11 cellular contexts compared by ENCODE assay signal in the genomic region with DNA sequence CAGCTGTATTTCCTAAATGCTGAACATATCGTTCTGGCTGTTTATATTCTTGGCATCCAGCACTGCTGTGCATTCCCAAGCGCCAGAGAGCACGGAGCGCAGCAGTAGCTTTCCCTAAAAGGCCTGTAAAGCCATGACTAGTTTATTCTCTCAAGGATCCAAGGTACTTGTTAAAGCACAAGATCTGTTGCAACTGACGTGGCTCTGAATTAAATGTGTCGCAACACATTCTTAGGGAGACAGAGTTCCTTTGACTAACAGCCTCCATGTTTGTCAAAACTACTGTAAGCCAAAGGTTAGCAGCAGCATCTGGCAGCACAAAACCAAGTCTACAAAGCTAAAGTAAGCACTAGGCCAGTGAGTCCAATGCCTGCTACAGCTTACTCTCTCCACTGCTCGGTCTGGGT.
DNase-seq lines count a peak whose midpoint lies in the region; ATAC-seq and TF ChIP-seq lines count a peak whose summit lies in the region.
"Had no signal": no experiment of that assay in that cellular context is flagged by ENCODE, and none has a peak within 500 bp of the region (broad histone marks: within the 10 kb centered on the region; RNA-seq: fewer than 3 reads in every experiment).

No MANE protein-coding gene starts in this region.

- H3K27me3 Mint-ChIP-seq in neural crest cell (ENCODE audit: low read depth) (no peaks in the 10 kb centered on the region), endodermal cell (ENCODE audit: insufficient read depth) (no peaks in the 10 kb centered on the region)
- H3K27me3 Mint-ChIP-seq: CD4-positive, alpha-beta memory T cell had no signal

- H3K27ac ChIP-seq in AG04450 (ENCODE audit: low read depth, low read length) (peak overlapping the region; percentile 87), esophagus muscularis mucosa (replicated peaks in 1 of 4) (peak overlapping the region; percentile 78 to 86 (median 86)), endodermal cell (ENCODE audit: low read depth, low read length) (no peak overlapping the region)

- H3K9ac ChIP-seq in endodermal cell (ENCODE audit: extremely low read depth, low read length, poor library complexity, severe bottlenecking): no peak overlapping the region

- H3K4me3 ChIP-seq in AG04450 (ENCODE audit: low read depth, low read length) (no peak overlapping the region), esophagus muscularis mucosa (no peak overlapping the region), endodermal cell (ENCODE audit: low read length) (no peak overlapping the region)

- CTCF ChIA-PET in AG04450 (lab: Charles Lee): interaction anchor here (1.2 kb wide), 2 partner anchors 28 to 490 kb away, joined by 3 to 4 read pairs; no protein-coding TSS in a partner anchor

- peak overlapping the region; percentile 27 for H3K27ac Mint-ChIP-seq in neural crest cell (ENCODE audit: unreplicated experiment)
- no peak overlapping the region for H3K27ac Mint-ChIP-seq in endodermal cell
- H3K27ac Mint-ChIP-seq: activated CD4-positive, alpha-beta T cell treated with anti-CD3 and anti-CD28 coated beads for 36 hours; CD4-positive, alpha-beta memory T cell had no signal

- H3K36me3 ChIP-seq in esophagus muscularis mucosa (no peaks in the 10 kb centered on the region), endodermal cell (ENCODE audit: control insufficient read depth, insufficient read depth, low read length) (no peaks in the 10 kb centered on the region)

- no peak for ATAC-seq in GM19452 (IDR thresholded peaks at IDR 0.05; ENCODE audit: unreplicated experiment)
- ATAC-seq: activated CD4-positive, alpha-beta T cell treated with anti-CD3 and anti-CD28 coated beads for 36 hours had no signal

- intact Hi-C loops in esophagus muscularis mucosa (cut with DNase I): loop anchor here (5.0 kb wide), 2 partner anchors 43 to 187 kb away; partner anchors contain the start of gene FN1

- POLR2A ChIA-PET in AG04450 (lab: Yijun Ruan, JAX): interaction anchor here (0.7 to 2.6 kb wide), 11 partner anchors 12 to 201 kb away, joined by 3 to 11 read pairs (median 4); no protein-coding TSS in a partner anchor

- no peak for TF ChIP-seq CTCF in AG04450 (IDR thresholded peaks at IDR 0.05; ENCODE audit: low read depth, low read length)
- TF ChIP-seq CTCF in esophagus muscularis mucosa (IDR thresholded peaks at IDR 0.05): peak in 1 of 3 experiments; percentile 3
- no peak for TF ChIP-seq CTCF in neural crest cell (conservative IDR thresholded peaks at IDR 0.05)
- no peak for TF ChIP-seq CTCF in endodermal cell (conservative IDR thresholded peaks at IDR 0.05)

- no peaks in the 10 kb centered on the region for H3K9me3 Mint-ChIP-seq in neural crest cell
- H3K9me3 Mint-ChIP-seq in endodermal cell: peaks cover under 1% of the 10 kb centered on the region

- H3K4me3 Mint-ChIP-seq in neural crest cell: no peak overlapping the region
- no peak overlapping the region for H3K4me3 Mint-ChIP-seq in endodermal cell
- H3K4me3 Mint-ChIP-seq: activated CD4-positive, alpha-beta T cell treated with anti-CD3 and anti-CD28 coated beads for 36 hours; CD4-positive, alpha-beta memory T cell had no signal

- peak; percentile 97 for DNase-seq in AG04450 (ENCODE audit: low read depth, low spot score)
- peak; percentile 65 for DNase-seq in NCI-H1694 treated with DMSO at 0.1 percent for 48 hours (lab: John Stamatoyannopoulos, UW)
- no peak for DNase-seq in esophagus muscularis mucosa (ENCODE audit: extremely low spot score)
- DNase-seq in neural crest cell (ENCODE audit: low read depth, low spot score): no peak
- no peak for DNase-seq in anterior cingulate cortex (lab: John Stamatoyannopoulos, UW)
- DNase-seq in endodermal cell: no peak
- no peak for DNase-seq in cerebellar cortex (ENCODE audit: low spot score)
- DNase-seq: activated CD4-positive, alpha-beta T cell treated with anti-CD3 and anti-CD28 coated beads for 36 hours; CD4-positive, alpha-beta memory T cell; NCI-H345 had no signal

- H3K9me3 ChIP-seq in AG04450 (ENCODE audit: control insufficient read depth, insufficient read depth, low read length): no peaks in the 10 kb centered on the region
- no peaks in the 10 kb centered on the region for H3K9me3 ChIP-seq in esophagus muscularis mucosa
- no peaks in the 10 kb centered on the region for H3K9me3 ChIP-seq in endodermal cell (ENCODE audit: control insufficient read depth, low read length)

- H3K27me3 ChIP-seq in AG04450 (ENCODE audit: control insufficient read depth, insufficient read depth, low read length): no peaks in the 10 kb centered on the region
- no peaks in the 10 kb centered on the region for H3K27me3 ChIP-seq in esophagus muscularis mucosa
- no peaks in the 10 kb centered on the region for H3K27me3 ChIP-seq in endodermal cell (ENCODE audit: control insufficient read depth, insufficient read depth, low read length, poor library complexity, severe bottlenecking)

- H3K36me3 Mint-ChIP-seq in neural crest cell (ENCODE audit: low read depth) (no peaks in the 10 kb centered on the region), endodermal cell (ENCODE audit: low read depth) (peaks cover under 1% of the 10 kb centered on the region)
- H3K36me3 Mint-ChIP-seq: CD4-positive, alpha-beta memory T cell had no signal

- no peak for TF ChIP-seq POLR2A in esophagus muscularis mucosa (IDR thresholded peaks at IDR 0.05; ENCODE audit: low read depth)

- WGBS in esophagus muscularis mucosa: 52% methylated on average over 5 of the region's 7 CpGs
- 92% methylated on average over 7 of the region's 7 CpGs for WGBS in endodermal cell (ENCODE audit: insufficient coverage in 1 of 2, insufficient read length in 1 of 2), 2 experiments

- peak; percentile 95 for TF ChIP-seq EP300 in esophagus muscularis mucosa (IDR thresholded peaks at IDR 0.05)

- H3K4me1 Mint-ChIP-seq in neural crest cell (peaks cover 6% of the 10 kb centered on the region), endodermal cell (peaks cover 37% of the 10 kb centered on the region)

- H3K4me1 ChIP-seq in esophagus muscularis mucosa (peaks cover 0 to 65% (median 50%) of the 10 kb centered on the region in 4 donors), endodermal cell (ENCODE audit: control insufficient read depth, insufficient read depth, low read length) (peaks cover 16% of the 10 kb centered on the region)

Comparison
In these comparisons a context has a peak if more than half of its experiments do, and no peak if none do; other contexts are left out.
1. DNase-seq: peak in AG04450 (single experiment) and NCI-H1694 treated with DMSO at 0.1 percent for 48 hours (single experiment); none in esophagus muscularis mucosa (single experiment), neural crest cell (single experiment), anterior cingulate cortex (0 of 58), endodermal cell (single experiment) and cerebellar cortex (single experiment).